8 cellular contexts compared by ENCODE assay signal in the genomic region with DNA sequence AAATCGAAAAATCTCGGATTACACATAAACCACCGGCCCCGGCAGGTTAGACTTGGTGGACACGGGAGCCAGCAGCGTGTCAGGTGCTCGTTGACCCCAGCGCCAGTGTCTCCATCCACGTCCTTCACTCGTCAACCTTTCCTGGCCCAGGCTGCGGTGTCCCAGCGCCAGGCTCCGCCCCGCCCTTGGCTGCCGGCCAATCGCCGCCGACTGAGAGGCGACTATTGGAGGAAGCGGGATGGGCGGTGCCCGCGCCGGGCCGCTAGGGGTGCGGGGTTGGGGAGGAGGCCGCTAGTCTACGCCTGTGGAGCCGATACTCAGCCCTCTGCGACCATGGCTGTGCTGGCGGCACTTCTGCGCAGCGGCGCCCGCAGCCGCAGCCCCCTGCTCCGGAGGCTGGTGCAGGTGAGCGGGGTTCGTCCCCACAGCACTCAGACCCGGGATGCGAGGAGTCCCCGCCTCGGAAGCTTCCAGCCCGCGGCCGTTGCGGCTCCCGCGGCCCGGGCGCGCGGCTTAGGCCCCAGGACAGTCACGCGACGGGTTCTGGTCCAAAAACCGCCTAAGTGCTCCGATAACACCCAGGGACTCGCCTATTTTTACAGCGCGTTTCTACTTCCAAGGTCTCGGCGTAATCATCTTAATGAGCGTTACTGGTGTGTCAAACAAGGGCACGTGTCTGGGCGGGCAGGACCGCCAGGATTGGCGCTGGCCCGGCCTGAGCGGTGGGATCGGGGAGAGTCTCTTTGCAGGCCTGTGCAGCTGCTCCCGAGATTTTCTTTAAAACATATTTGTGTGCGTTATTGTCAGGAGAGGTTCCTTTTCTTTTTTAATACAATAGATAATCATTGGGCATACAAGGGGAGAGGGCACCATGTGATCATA. TPM values are rescaled to one million over a fixed set of nuclear protein-coding genes. Genes with fewer than 3 reads are reported as not detected.
A peak's percentile ranks its signal among the peaks of the same experiment; 100 is the strongest.
DNase-seq lines count a peak whose midpoint lies in the region; ATAC-seq and TF ChIP-seq lines count a peak whose summit lies in the region.

TSS of gene ACAT1 (plus strand) at position 294 of the 882 bp plus-strand sequence. CDS start at position 334, 40 bp downstream.

- intact Hi-C loops in Right ventricle myocardium superior (cut with DNase I), result no loop called here
- intact Hi-C loops in transverse colon (cut with DNase I; ENCODE audit: low total_unique reads), result no loop called here

- H3K36me3 ChIP-seq in SU-DHL-6 (ENCODE audit: low read length), result no peaks in the 10 kb centered on the region
- no peaks in the 10 kb centered on the region for H3K36me3 ChIP-seq in trophoblast cell (ENCODE audit: control insufficient read depth in 1 of 2, insufficient read depth in 2 of 2, low read length in 2 of 2)
- H3K36me3 ChIP-seq in transverse colon, result no peaks in the 10 kb centered on the region

- H2AK5ac ChIP-seq in trophoblast cell (ENCODE audit: low read length), result no peak within 1 kb of the TSS

- no peak within 1 kb of the TSS for H4K91ac ChIP-seq in trophoblast cell (ENCODE audit: low read depth, low read length)

- H3K27ac ChIP-seq in SU-DHL-6 (ENCODE audit: low read depth, low read length), result peak within 1 kb of the TSS; percentile 30; the same call in 1 of the 2 replicates
- no peak within 1 kb of the TSS for H3K27ac ChIP-seq in trophoblast cell (ENCODE audit: low read depth, low read length)
- peak within 1 kb of the TSS; percentile 93 to 96 (median 96) for H3K27ac ChIP-seq in transverse colon

- H3K9me3 ChIP-seq in SU-DHL-6 (ENCODE audit: insufficient read depth, low read length) (no peaks in the 10 kb centered on the region), trophoblast cell (ENCODE audit: insufficient read depth, low read depth, low read length) (no peaks in the 10 kb centered on the region), transverse colon (no peaks in the 10 kb centered on the region)

- in situ Hi-C loops in transverse colon (cut with MboI; ENCODE audit: low pct_ligation_motif_present in 1 of 4, low pct_unique_long_range_greater_than_20kb in 1 of 4, low sequenced_read_pairs in 3 of 4), result loop anchor here in 1 of 4 donors (10.0 kb wide), 2 partner anchors 103 to 533 kb away; partner anchors contain the start of genes ATM and NPAT

- ATAC-seq in HG02678 (IDR thresholded peaks at IDR 0.05; ENCODE audit: unreplicated experiment) (peak; percentile 97), Right ventricle myocardium superior (ENCODE audit: poor library complexity) (peak; percentile 94)

- H3K9ac ChIP-seq in SU-DHL-6 (ENCODE audit: low read length) (peak within 1 kb of the TSS; percentile 72), trophoblast cell (ENCODE audit: low read length) (peak within 1 kb of the TSS; percentile 16)

- H3K79me2 ChIP-seq in SU-DHL-6 (ENCODE audit: insufficient read depth, low read length) (peaks cover 13% of the 10 kb centered on the region; the same call in 1 of the 2 replicates), trophoblast cell (ENCODE audit: control insufficient read depth, insufficient read depth, low read length, poor library complexity) (no peaks in the 10 kb centered on the region)

- TF ChIP-seq CTCF in GM12872 (IDR thresholded peaks at IDR 0.05; ENCODE audit: insufficient read depth, low read depth, low read length) (peak; percentile 36; the same call in 2 of the 3 replicates), SU-DHL-6 (IDR thresholded peaks at IDR 0.05; ENCODE audit: insufficient read depth, low read length, poor library complexity, severe bottlenecking) (no peak), transverse colon (IDR thresholded peaks at IDR 0.05) (peak; percentile 36 to 79 (median 49))

- H2BK120ac ChIP-seq in trophoblast cell (ENCODE audit: insufficient read depth, low read length, poor library complexity), result no peak within 1 kb of the TSS

- no peak within 1 kb of the TSS for H3K23ac ChIP-seq in trophoblast cell (ENCODE audit: low read length)

- WGBS in trophoblast cell (ENCODE audit: extremely low coverage, insufficient coverage, insufficient read length), result no CpG with 5 or more reads among the region's 73 CpGs
- 1% methylated on average over 65 of the region's 73 CpGs; no CpG with 5 or more reads in 1 of the 2 donors for WGBS in transverse colon (ENCODE audit: low coverage in 1 of 2), 2 donors

- no peak within 1 kb of the TSS for H3K14ac ChIP-seq in trophoblast cell (ENCODE audit: low read length)

- H4K20me1 ChIP-seq in SU-DHL-6 (ENCODE audit: low read depth, low read length), result no peaks in the 10 kb centered on the region

- no peak for TF ChIP-seq EP300 in transverse colon (IDR thresholded peaks at IDR 0.05; ENCODE audit: low read depth)

- H3K4me2 ChIP-seq in SU-DHL-6 (ENCODE audit: low read depth, low read length, poor library complexity, severe bottlenecking), result peak within 1 kb of the TSS; percentile 80
- peak within 1 kb of the TSS; percentile 96 for H3K4me2 ChIP-seq in trophoblast cell (ENCODE audit: low read length)

- H3K27me3 ChIP-seq in SU-DHL-6 (ENCODE audit: low read length) (no peaks in the 10 kb centered on the region), trophoblast cell (ENCODE audit: insufficient read depth, low read length) (no peaks in the 10 kb centered on the region), transverse colon (no peaks in the 10 kb centered on the region)

- no peak within 1 kb of the TSS for H3K4ac ChIP-seq in trophoblast cell (ENCODE audit: low read depth, low read length)

- peak within 1 kb of the TSS; percentile 96 for H2AFZ ChIP-seq in SU-DHL-6 (ENCODE audit: low read depth, low read length, severe bottlenecking)
- H2AFZ ChIP-seq in trophoblast cell (ENCODE audit: insufficient read depth, low read length, poor library complexity), result peak within 1 kb of the TSS; percentile 90

- peak within 1 kb of the TSS; percentile 88 for H3K4me3 ChIP-seq in SU-DHL-6 (ENCODE audit: insufficient read depth, low read length, poor library complexity, severe bottlenecking)
- H3K4me3 ChIP-seq in trophoblast cell (ENCODE audit: low read depth, low read length), result peak within 1 kb of the TSS; percentile 75
- peak within 1 kb of the TSS; percentile 64 to 80 (median 76) for H3K4me3 ChIP-seq in transverse colon

- DNase-seq in NCI-H128 (lab: John Stamatoyannopoulos, UW; ENCODE audit: unreplicated experiment), result peak; percentile 85
- peak; percentile 92 for DNase-seq in activated naive CD8-positive, alpha-beta T cell treated with anti-CD3 and anti-CD28 coated beads, Interleukin-2, amount 50 U/mL, for 16 hours (ENCODE audit: low read depth, low spot score)
- peak; percentile 99 for DNase-seq in Right ventricle myocardium superior
- DNase-seq in trophoblast cell, result peak; percentile 91 to 94
- DNase-seq in transverse colon, result peak; percentile 99

- H4K8ac ChIP-seq in trophoblast cell (ENCODE audit: low read depth, low read length), result peak within 1 kb of the TSS; percentile 64

- H3K9me2 ChIP-seq in SU-DHL-6 (replicated peaks; ENCODE audit: insufficient read depth, low read length), result no peaks in the 10 kb centered on the region

- TF ChIP-seq POLR2A in transverse colon (IDR thresholded peaks at IDR 0.05), result peak; percentile 92

- no peak within 1 kb of the TSS for H4K12ac ChIP-seq in trophoblast cell (ENCODE audit: low read depth, low read length)

- H3K18ac ChIP-seq in trophoblast cell (ENCODE audit: low read length), result peak within 1 kb of the TSS; percentile 41

- 0 out of 2 replicates have a peak, but pooled peaks cover 3% of the 10 kb centered on the region for H3F3A ChIP-seq in SU-DHL-6 (ENCODE audit: insufficient read depth)

- H2BK12ac ChIP-seq in trophoblast cell (ENCODE audit: low read length), result no peak within 1 kb of the TSS

- H3K4me1 ChIP-seq in trophoblast cell (ENCODE audit: control insufficient read depth in 1 of 2, insufficient read depth in 2 of 2, low read length in 2 of 2), result peaks cover 0 to 2% of the 10 kb centered on the region in 2 experiments
- peaks cover 9 to 39% (median 27%) of the 10 kb centered on the region in 4 donors for H3K4me1 ChIP-seq in transverse colon

- H3K79me1 ChIP-seq in trophoblast cell (ENCODE audit: low read length), result peaks cover 3% of the 10 kb centered on the region

- no peak within 1 kb of the TSS for H2BK5ac ChIP-seq in trophoblast cell (ENCODE audit: low read depth, low read length, poor library complexity)

RNA-seq across cellular contexts. Expression of gene ACAT1, which starts in this region (rescaled TPM):
- total RNA-seq in Right ventricle myocardium superior (417 TPM), transverse colon (100 to 1,000 TPM in 3 of 4 donors, 10 to 100 TPM in 1; 77.4 to 450 (median 242) TPM)
- polyA plus RNA-seq in trophoblast cell (2013), result 14.3 and 15.6 TPM in 2 replicates
